In the genomic region with DNA sequence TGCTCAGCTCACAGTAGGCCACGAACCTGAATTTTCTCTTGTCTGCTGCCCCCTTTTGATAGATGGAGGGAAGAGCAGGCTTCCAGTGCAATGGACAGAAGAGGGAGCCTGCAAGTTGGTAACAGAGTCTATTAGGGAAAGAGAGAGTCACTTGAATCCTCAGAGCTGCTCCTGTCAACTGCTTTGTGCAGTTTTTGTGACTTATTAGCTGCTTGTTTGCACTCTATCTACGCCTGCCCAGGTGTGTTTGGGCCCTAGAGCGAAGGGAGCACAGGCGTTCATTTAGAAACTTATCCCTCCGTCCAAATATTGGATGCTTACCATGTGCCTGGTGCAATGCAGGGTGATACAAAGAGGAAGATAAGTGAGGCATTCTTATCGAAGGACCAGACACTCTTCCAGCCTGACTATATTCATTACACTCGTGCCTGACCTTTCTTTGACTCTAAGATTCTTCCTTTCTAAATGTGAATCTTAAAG, we compare ENCODE assay signal across 8 cellular contexts. TPM values are rescaled to one million over a fixed set of nuclear protein-coding genes. Genes with fewer than 3 reads are reported as not detected.
DNase-seq lines count a peak whose midpoint lies in the region; ATAC-seq, FAIRE-seq and TF ChIP-seq lines count a peak whose summit lies in the region.

No MANE protein-coding gene starts in this region.

- H3K36me3 ChIP-seq in ascending aorta, result no peaks in the 10 kb centered on the region
- no peaks in the 10 kb centered on the region for H3K36me3 ChIP-seq in hepatocyte (replicated peaks; ENCODE audit: insufficient read depth, low read depth)
- no peaks in the 10 kb centered on the region for H3K36me3 ChIP-seq in small intestine (ENCODE audit: control insufficient read depth in 2 of 2, insufficient read depth in 2 of 2, low read length in 2 of 2)

- CTCF ChIA-PET in T-cell (lab: Charles Lee), result interaction anchor here (0.6 to 7.7 kb wide), 45 partner anchors 10 to 1251 kb away, joined by 3 to 85 read pairs (median 3); a partner anchor contains a TSS

- H3K9me2 ChIP-seq in hepatocyte (replicated peaks; ENCODE audit: insufficient read depth), result no peaks in the 10 kb centered on the region

- no peak overlapping the region for H2AFZ ChIP-seq in hepatocyte

- H4K20me1 ChIP-seq in hepatocyte (ENCODE audit: insufficient read depth, poor library complexity, severe bottlenecking), result no peaks in the 10 kb centered on the region

- WGBS in hepatocyte (ENCODE audit: low lambda C conversion rate, missing lambda C conversion rate), result 15% methylated on average over 7 of the region's 7 CpGs
- 20 to 28% (median 24%) methylated on average over 7 of the region's 7 CpGs for WGBS in small intestine, 3 donors

- intact Hi-C loops in Right ventricle myocardium inferior (cut with DNase I), result loop anchor here (1.0 to 5.0 kb wide), 4 partner anchors 72 to 140 kb away; a partner anchor contains a TSS
- intact Hi-C loops in cardiac septum (cut with DNase I), result loop anchor here (1.0 to 2.0 kb wide), 2 partner anchors 91 to 140 kb away; no protein-coding TSS in a partner anchor
- intact Hi-C loops in ascending aorta (cut with DNase I), result loop anchor here (1.0 to 10.0 kb wide), 6 partner anchors 33 to 559 kb away; no protein-coding TSS in a partner anchor

- no peak overlapping the region for H3K27ac ChIP-seq in ascending aorta
- H3K27ac ChIP-seq in hepatocyte, result no peak overlapping the region
- no peak overlapping the region for H3K27ac ChIP-seq in small intestine (ENCODE audit: low read depth in 1 of 2, low read length in 1 of 2)

- TF ChIP-seq CTCF in ascending aorta (IDR thresholded peaks at IDR 0.05), result peak; percentile 66 to 90 (median 88)
- TF ChIP-seq CTCF in hepatocyte (IDR thresholded peaks at IDR 0.05; ENCODE audit: poor library complexity), result peak; percentile 89

- no peaks in the 10 kb centered on the region for H3K9me3 Mint-ChIP-seq in T-cell

- H3K9me3 ChIP-seq in ascending aorta, result no peaks in the 10 kb centered on the region
- H3K9me3 ChIP-seq in hepatocyte (ENCODE audit: low read depth), result no peaks in the 10 kb centered on the region
- H3K9me3 ChIP-seq in small intestine (ENCODE audit: control insufficient read depth, low read depth), result no peaks in the 10 kb centered on the region

- no peaks in the 10 kb centered on the region for H3K79me2 ChIP-seq in hepatocyte

- H3K27me3 ChIP-seq in ascending aorta (no peaks in the 10 kb centered on the region), hepatocyte (no peaks in the 10 kb centered on the region), small intestine (ENCODE audit: control insufficient read depth in 2 of 2, insufficient read depth in 2 of 2, low read length in 2 of 2) (no peaks in the 10 kb centered on the region)

- peaks cover 0 to 1% (median 0%) of the 10 kb centered on the region in 3 donors for H3K4me1 Mint-ChIP-seq in T-cell

- H3K4me3 ChIP-seq in ascending aorta (no peak overlapping the region), hepatocyte (no peak overlapping the region), small intestine (ENCODE audit: low read depth in 1 of 2, low read length in 2 of 2) (no peak overlapping the region)

- peaks cover 0 to 10% of the 10 kb centered on the region in 2 donors for H3K27me3 Mint-ChIP-seq in T-cell

- DNase-seq in Right ventricle myocardium inferior (ENCODE audit: missing footprints) (no peak), cardiac septum (ENCODE audit: low spot score) (no peak), NCI-H146 treated with DMSO at 0.1 percent for 48 hours (lab: John Stamatoyannopoulos, UW; ENCODE audit: unreplicated experiment) (peak; percentile 91), T-cell (peak in 33 of 34 experiments; percentile 10 to 64 (median 42)), ascending aorta (ENCODE audit: low spot score in 2 of 2) (peak in 1 of 2 donors; percentile 84), hepatocyte (ENCODE audit: low spot score) (peak; percentile 77), small intestine (peak; percentile 72)

- peaks cover 10 to 21% of the 10 kb centered on the region in 2 donors for H3K4me1 ChIP-seq in ascending aorta
- no peaks in the 10 kb centered on the region for H3K4me1 ChIP-seq in hepatocyte (ENCODE audit: insufficient read depth)
- no peaks in the 10 kb centered on the region for H3K4me1 ChIP-seq in small intestine (ENCODE audit: control insufficient read depth in 2 of 2, insufficient read depth in 1 of 2, low read depth in 1 of 2, low read length in 1 of 2)

- POLR2A ChIA-PET in T-cell (lab: Charles Lee), result interaction anchor here in 1 of 2 donors (1.5 kb wide), 1 partner anchor 91 kb away, joined by 3 read pairs; no protein-coding TSS in a partner anchor

- H3K27ac Mint-ChIP-seq in T-cell, result no peak overlapping the region

- no peaks in the 10 kb centered on the region for H3K36me3 Mint-ChIP-seq in T-cell

- H3K4me3 Mint-ChIP-seq in T-cell, result no peak overlapping the region

- FAIRE-seq in small intestine (lab: Jason Lieb, UNC), result no peak

- ATAC-seq in Right ventricle myocardium inferior (peak; percentile 90), HG02759 (IDR thresholded peaks at IDR 0.05; ENCODE audit: unreplicated experiment) (peak; percentile 87), T-cell (replicated peaks in 1 of 4) (peak; percentile 88 to 90 (median 90))

- H3K4me2 ChIP-seq in hepatocyte, result no peak overlapping the region

RNA-seq across cellular contexts. Expression of a gene that starts 11.6 kb away (rescaled TPM):
- 19.3 TPM for total RNA-seq in Right ventricle myocardium inferior
- total RNA-seq in cardiac septum, result 12.0 TPM
- under 1 TPM in 1 of 5 donors, not detected in 4; 0.06 TPM for total RNA-seq in T-cell
- total RNA-seq in ascending aorta, result not detected
- 2.5 and 2.9 TPM in 2 replicates for total RNA-seq in hepatocyte
- 0.86 and 1.1 TPM in 2 replicates for polyA plus RNA-seq in hepatocyte
- polyA plus RNA-seq in small intestine, result 1 to 10 TPM in 2 of 3 donors, under 1 TPM in 1; 0.39 to 1.6 (median 1.1) TPM

Comparison
In these comparisons a context has a peak if more than half of its experiments do, and no peak if none do; other contexts are left out.
1. DNase-seq: peak in NCI-H146 treated with DMSO at 0.1 percent for 48 hours (single experiment), T-cell (33 of 34), hepatocyte (single experiment) and small intestine (single experiment); none in Right ventricle myocardium inferior (single experiment) and cardiac septum (single experiment).
2. Peak in every context shown above with its lines, with median percentiles within 50 percentile points of each other: ATAC-seq.